Comparison of ENCODE assay signal across 1 cellular context in the genomic region with DNA sequence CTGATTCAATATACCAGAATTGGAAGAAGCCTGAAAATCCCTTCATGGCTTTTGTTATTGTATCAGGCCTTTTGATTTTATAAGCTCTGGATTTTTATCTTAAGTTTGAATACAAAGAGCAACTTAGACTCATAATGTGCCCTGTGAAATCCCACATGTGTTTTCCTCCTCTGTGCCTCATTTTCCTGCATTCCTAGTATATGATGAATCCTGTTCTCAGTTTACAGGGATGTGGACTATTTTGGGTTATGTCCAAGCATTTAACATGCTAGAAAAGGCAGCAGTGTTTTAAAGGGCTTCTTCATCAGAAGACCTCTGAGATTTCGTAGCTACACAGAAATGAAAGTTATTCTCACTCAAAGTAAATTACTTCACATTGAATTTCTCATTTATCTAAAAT.
TF ChIP-seq lines count a peak whose summit lies in the region.

No MANE protein-coding gene starts in this region.

TF ChIP-seq in IMR-90, 13 proteins besides CTCF, POLR2A, EP300 and RAD21 (continued from another document):
- TF ChIP-seq ELK1 (IDR thresholded peaks at IDR 0.05; ENCODE audit: borderline replicate concordance, low read depth, low read length) = no peak
- TF ChIP-seq RCOR1 (IDR thresholded peaks at IDR 0.05; ENCODE audit: insufficient replicate concordance, low read length) = no peak
- no peak for TF ChIP-seq SMC3 (IDR thresholded peaks at IDR 0.05; ENCODE audit: low read depth, low read length)
- TF ChIP-seq MAZ (IDR thresholded peaks at IDR 0.05; ENCODE audit: borderline replicate concordance, low read depth, low read length) = no peak
